ENCODE assay signal across 8 cellular contexts in genomic region chr17:74744349-74744713, GRCh38. TPM values are rescaled to one million over a fixed set of nuclear protein-coding genes. Genes with fewer than 3 reads are reported as not detected.
A peak's percentile ranks its signal among the peaks of the same experiment; 100 is the strongest.
DNase-seq lines count a peak whose midpoint lies in the region; ATAC-seq and TF ChIP-seq lines count a peak whose summit lies in the region.
"Had no signal": no experiment of that assay in that cellular context is flagged by ENCODE, and none has a peak within 500 bp of the region (broad histone marks: within the 10 kb centered on the region; RNA-seq: fewer than 3 reads in every experiment).

No MANE protein-coding gene starts in this region.

- H3K4me1 Mint-ChIP-seq in CD4-positive, CD25-positive, alpha-beta regulatory T cell, result peaks cover 14 to 80% (median 44%) of the 10 kb centered on the region in 4 donors
- peaks cover 17% of the 10 kb centered on the region for H3K4me1 Mint-ChIP-seq in Calu3 (ENCODE audit: low read depth, unreplicated experiment)
- peaks cover 80% of the 10 kb centered on the region for H3K4me1 Mint-ChIP-seq in activated CD8-positive, alpha-beta T cell treated with anti-CD3 and anti-CD28 coated beads, Interleukin-2, amount 10 ng/mL, durations not matched to agents 7 days and 5 days (ENCODE audit: low read depth)
- H3K4me1 Mint-ChIP-seq in natural killer cell treated with Interleukin-12 subunit alpha and Interleukin-12 subunit beta and Interleukin-15 and Interleukin-18, amount 100 ng/mL, for 72 hours (ENCODE audit: low read depth in 2 of 2), result peaks cover 46 to 55% of the 10 kb centered on the region in 2 donors

- H3K27ac ChIP-seq in CD4-positive, CD25-positive, alpha-beta regulatory T cell (ENCODE audit: insufficient read depth, low read length, poor library complexity, severe bottlenecking), result peak overlapping the region; percentile 50

- BruUV-seq in Calu3 (replicated peaks; lab: Mats Ljungman, UMichigan), result no TSS peak

- intact Hi-C loops in Calu3 (cut with micrococcal nuclease; ENCODE audit: unreplicated experiment), result loop anchor here (1.0 kb wide), 1 partner anchor 26 kb away; no protein-coding TSS in a partner anchor

- H3K9me3 Mint-ChIP-seq in CD4-positive, CD25-positive, alpha-beta regulatory T cell, result no peaks in the 10 kb centered on the region
- H3K9me3 Mint-ChIP-seq in Calu3 (ENCODE audit: low read depth, unreplicated experiment), result no peaks in the 10 kb centered on the region
- H3K9me3 Mint-ChIP-seq in activated CD8-positive, alpha-beta T cell treated with anti-CD3 and anti-CD28 coated beads, Interleukin-2, amount 10 ng/mL, durations not matched to agents 7 days and 5 days (ENCODE audit: insufficient read depth), result no peaks in the 10 kb centered on the region
- no peaks in the 10 kb centered on the region for H3K9me3 Mint-ChIP-seq in natural killer cell treated with Interleukin-12 subunit alpha and Interleukin-12 subunit beta and Interleukin-15 and Interleukin-18, amount 100 ng/mL, for 72 hours

- no peaks in the 10 kb centered on the region for H3K27me3 Mint-ChIP-seq in CD4-positive, CD25-positive, alpha-beta regulatory T cell
- peaks cover 48% of the 10 kb centered on the region for H3K27me3 Mint-ChIP-seq in Calu3 (ENCODE audit: unreplicated experiment)
- H3K27me3 Mint-ChIP-seq in activated CD8-positive, alpha-beta T cell treated with anti-CD3 and anti-CD28 coated beads, Interleukin-2, amount 10 ng/mL, durations not matched to agents 7 days and 5 days (ENCODE audit: low read depth), result no peaks in the 10 kb centered on the region
- H3K27me3 Mint-ChIP-seq in natural killer cell treated with Interleukin-12 subunit alpha and Interleukin-12 subunit beta and Interleukin-15 and Interleukin-18, amount 100 ng/mL, for 72 hours, result no peaks in the 10 kb centered on the region

- no peak for DNase-seq in CD4-positive, CD25-positive, alpha-beta regulatory T cell
- no peak for DNase-seq in Calu3
- DNase-seq in activated CD8-positive, alpha-beta T cell treated with anti-CD3 and anti-CD28 coated beads, Interleukin-2, amount 10 ng/mL, durations not matched to agents 7 days and 5 days, result no peak
- peak; percentile 32 for DNase-seq in natural killer cell treated with Interleukin-12 subunit alpha and Interleukin-12 subunit beta and Interleukin-15 and Interleukin-18, amount 100 ng/mL, for 72 hours (ENCODE audit: low spot score)
- no peak for DNase-seq in GM03348 (ENCODE audit: low spot score)
- no peak for DNase-seq in SW480 (ENCODE audit: low spot score)

- CTCF ChIA-PET in Calu3 (lab: Charles Lee), result interaction anchor here (0.6 to 3.8 kb wide), 10 partner anchors 13 to 835 kb away, joined by 3 to 38 read pairs (median 6); partner anchors contain the start of gene NAT9
- CTCF ChIA-PET in activated CD8-positive, alpha-beta T cell treated with anti-CD3 and anti-CD28 coated beads, Interleukin-2, amount 10 ng/mL, durations not matched to agents 7 days and 5 days (lab: Charles Lee), result interaction anchor here (0.6 to 4.5 kb wide), 10 partner anchors 9 to 216 kb away, joined by 3 to 79 read pairs (median 37); partner anchors contain the start of genes NAT9 and RAB37

- peak overlapping the region in 3 of 4 donors; percentile 78 to 95 (median 84) for H3K4me3 Mint-ChIP-seq in CD4-positive, CD25-positive, alpha-beta regulatory T cell
- H3K4me3 Mint-ChIP-seq in Calu3 (ENCODE audit: low read depth, unreplicated experiment), result peak overlapping the region; percentile 6
- no peak overlapping the region for H3K4me3 Mint-ChIP-seq in activated CD8-positive, alpha-beta T cell treated with anti-CD3 and anti-CD28 coated beads, Interleukin-2, amount 10 ng/mL, durations not matched to agents 7 days and 5 days
- peak overlapping the region; percentile 72 for H3K4me3 Mint-ChIP-seq in natural killer cell treated with Interleukin-12 subunit alpha and Interleukin-12 subunit beta and Interleukin-15 and Interleukin-18, amount 100 ng/mL, for 72 hours

- no peaks in the 10 kb centered on the region for H3K36me3 ChIP-seq in CD4-positive, CD25-positive, alpha-beta regulatory T cell (ENCODE audit: control insufficient read depth, insufficient read depth, low read length)

- H3K4me1 ChIP-seq in CD4-positive, CD25-positive, alpha-beta regulatory T cell (ENCODE audit: control insufficient read depth, insufficient read depth, low read length, poor library complexity, severe bottlenecking), result peaks cover 84% of the 10 kb centered on the region

- no peak overlapping the region for H3K4me3 ChIP-seq in CD4-positive, CD25-positive, alpha-beta regulatory T cell (ENCODE audit: low read depth, low read length)

- H3K36me3 Mint-ChIP-seq in CD4-positive, CD25-positive, alpha-beta regulatory T cell, result peaks cover 3% of the 10 kb centered on the region
- peaks cover 22% of the 10 kb centered on the region for H3K36me3 Mint-ChIP-seq in Calu3 (ENCODE audit: insufficient read depth, unreplicated experiment)
- H3K36me3 Mint-ChIP-seq in activated CD8-positive, alpha-beta T cell treated with anti-CD3 and anti-CD28 coated beads, Interleukin-2, amount 10 ng/mL, durations not matched to agents 7 days and 5 days (ENCODE audit: low read depth), result peaks cover 16% of the 10 kb centered on the region
- no peaks in the 10 kb centered on the region for H3K36me3 Mint-ChIP-seq in natural killer cell treated with Interleukin-12 subunit alpha and Interleukin-12 subunit beta and Interleukin-15 and Interleukin-18, amount 100 ng/mL, for 72 hours

- POLR2A ChIA-PET in activated CD8-positive, alpha-beta T cell treated with anti-CD3 and anti-CD28 coated beads, Interleukin-2, amount 10 ng/mL, durations not matched to agents 7 days and 5 days (lab: Charles Lee), result interaction anchor here (1.0 kb wide), 1 partner anchor 31 kb away, joined by 5 read pairs; no protein-coding TSS in a partner anchor

- ATAC-seq in CD4-positive, CD25-positive, alpha-beta regulatory T cell (ENCODE audit: low read depth in 2 of 2), result no peak
- ATAC-seq in activated CD8-positive, alpha-beta T cell treated with anti-CD3 and anti-CD28 coated beads, Interleukin-2, amount 10 ng/mL, durations not matched to agents 7 days and 5 days, result no peak
- no peak for ATAC-seq in natural killer cell treated with Interleukin-12 subunit alpha and Interleukin-12 subunit beta and Interleukin-15 and Interleukin-18, amount 100 ng/mL, for 72 hours
- no peak for ATAC-seq in HG02759 (IDR thresholded peaks at IDR 0.05; ENCODE audit: unreplicated experiment)

- peak overlapping the region; percentile 72 to 96 (median 91) for H3K27ac Mint-ChIP-seq in CD4-positive, CD25-positive, alpha-beta regulatory T cell
- H3K27ac Mint-ChIP-seq in Calu3 (ENCODE audit: unreplicated experiment), result no peak overlapping the region
- H3K27ac Mint-ChIP-seq in activated CD8-positive, alpha-beta T cell treated with anti-CD3 and anti-CD28 coated beads, Interleukin-2, amount 10 ng/mL, durations not matched to agents 7 days and 5 days, result peak overlapping the region; percentile 77
- peak overlapping the region; percentile 76 to 80 for H3K27ac Mint-ChIP-seq in natural killer cell treated with Interleukin-12 subunit alpha and Interleukin-12 subunit beta and Interleukin-15 and Interleukin-18, amount 100 ng/mL, for 72 hours

- no peak for TF ChIP-seq CTCF in Calu3 (IDR thresholded peaks at IDR 0.05; ENCODE audit: unreplicated experiment)

- no peaks in the 10 kb centered on the region for H3K9me3 ChIP-seq in CD4-positive, CD25-positive, alpha-beta regulatory T cell (ENCODE audit: control insufficient read depth in 2 of 2, low read length in 2 of 2)

- H3K27me3 ChIP-seq in CD4-positive, CD25-positive, alpha-beta regulatory T cell (ENCODE audit: control insufficient read depth, insufficient read depth, low read length), result no peaks in the 10 kb centered on the region

RNA-seq across cellular contexts. Expression of gene NHERF1, which starts 4.1 kb away (rescaled TPM):
- 177 TPM for total RNA-seq in CD4-positive, CD25-positive, alpha-beta regulatory T cell
- 100 to 1,000 TPM; 373 to 453 (median 405) TPM for polyA plus RNA-seq in CD4-positive, CD25-positive, alpha-beta regulatory T cell
- 114 and 143 TPM in 2 replicates for total RNA-seq in Calu3 (2022)
- 100 to 1,000 TPM; 286 to 296 TPM for total RNA-seq in activated CD8-positive, alpha-beta T cell treated with anti-CD3 and anti-CD28 coated beads, Interleukin-2, amount 10 ng/mL, durations not matched to agents 7 days and 5 days
- total RNA-seq in natural killer cell treated with Interleukin-12 subunit alpha and Interleukin-12 subunit beta and Interleukin-15 and Interleukin-18, amount 100 ng/mL, for 72 hours, result 100 to 1,000 TPM; 159 to 187 TPM

RNA-seq across cellular contexts. Expression of gene RAB37, which starts 7.3 kb away (rescaled TPM):
- 85.5 TPM for total RNA-seq in CD4-positive, CD25-positive, alpha-beta regulatory T cell
- polyA plus RNA-seq in CD4-positive, CD25-positive, alpha-beta regulatory T cell, result 100 to 1,000 TPM in 2 of 4 donors, 10 to 100 TPM in 2; 75.6 to 159 (median 104) TPM
- 0.21 TPM in 1 of 2 replicates, not detected in the other for total RNA-seq in Calu3 (2022)
- 10 to 100 TPM; 19.1 to 19.6 TPM for total RNA-seq in activated CD8-positive, alpha-beta T cell treated with anti-CD3 and anti-CD28 coated beads, Interleukin-2, amount 10 ng/mL, durations not matched to agents 7 days and 5 days
- total RNA-seq in natural killer cell treated with Interleukin-12 subunit alpha and Interleukin-12 subunit beta and Interleukin-15 and Interleukin-18, amount 100 ng/mL, for 72 hours, result 1 to 10 TPM; 1.3 to 3.3 TPM
- total RNA-seq: glomerular endothelial cell had no signal

RNA-seq across cellular contexts. Expression of gene CD300LF, which starts 31.6 kb away (rescaled TPM):
- total RNA-seq in CD4-positive, CD25-positive, alpha-beta regulatory T cell, result 0.52 TPM
- polyA plus RNA-seq in CD4-positive, CD25-positive, alpha-beta regulatory T cell, result under 1 TPM in 2 of 4 donors, not detected in 2; 0.19 to 0.21 TPM
- not detected in 2 replicates for total RNA-seq in Calu3 (2022)
- not detected for total RNA-seq in activated CD8-positive, alpha-beta T cell treated with anti-CD3 and anti-CD28 coated beads, Interleukin-2, amount 10 ng/mL, durations not matched to agents 7 days and 5 days
- 1 to 10 TPM in 1 of 2 donors, not detected in 1; 2.2 TPM for total RNA-seq in natural killer cell treated with Interleukin-12 subunit alpha and Interleukin-12 subunit beta and Interleukin-15 and Interleukin-18, amount 100 ng/mL, for 72 hours
- total RNA-seq: glomerular endothelial cell had no signal

RNA-seq across cellular contexts. Expression of gene NAT9, which starts 31.8 kb away (rescaled TPM):
- 35.4 TPM for total RNA-seq in CD4-positive, CD25-positive, alpha-beta regulatory T cell
- polyA plus RNA-seq in CD4-positive, CD25-positive, alpha-beta regulatory T cell, result 10 to 100 TPM; 16.2 to 22.0 (median 17.7) TPM
- total RNA-seq in Calu3 (2022), result 66.5 and 74.7 TPM in 2 replicates
- total RNA-seq in activated CD8-positive, alpha-beta T cell treated with anti-CD3 and anti-CD28 coated beads, Interleukin-2, amount 10 ng/mL, durations not matched to agents 7 days and 5 days, result 10 to 100 TPM; 28.3 to 30.7 TPM
- total RNA-seq in natural killer cell treated with Interleukin-12 subunit alpha and Interleukin-12 subunit beta and Interleukin-15 and Interleukin-18, amount 100 ng/mL, for 72 hours, result 10 to 100 TPM; 42.9 to 60.7 TPM

Comparison
In these comparisons a context has a peak if more than half of its experiments do, and no peak if none do; other contexts are left out.
1. RNA of gene RAB37, which starts 7.3 kb away (total RNA-seq): 85.5 TPM in CD4-positive, CD25-positive, alpha-beta regulatory T cell (single experiment) and 19.1 to 19.6 TPM in activated CD8-positive, alpha-beta T cell treated with anti-CD3 and anti-CD28 coated beads, Interleukin-2, amount 10 ng/mL, durations not matched to agents 7 days and 5 days; 1.3 to 3.3 TPM in natural killer cell treated with Interleukin-12 subunit alpha and Interleukin-12 subunit beta and Interleukin-15 and Interleukin-18, amount 100 ng/mL, for 72 hours and 0.21 TPM in Calu3; every median in the first group is over 4 times any median in the second.